8 cellular contexts compared by ENCODE assay signal in genomic region chr13:45331123-45331619, GRCh38. TPM values are rescaled to one million over a fixed set of nuclear protein-coding genes. Genes with fewer than 3 reads are reported as not detected.
A peak's percentile ranks its signal among the peaks of the same experiment; 100 is the strongest.
DNase-seq lines count a peak whose midpoint lies in the region; ATAC-seq lines count a peak whose summit lies in the region.
"Had no signal": no experiment of that assay in that cellular context is flagged by ENCODE, and none has a peak within 500 bp of the region (broad histone marks: within the 10 kb centered on the region; RNA-seq: fewer than 3 reads in every experiment).

No MANE protein-coding gene starts in this region.

- H3K27ac Mint-ChIP-seq in IgD-negative memory B cell: peak overlapping the region; percentile 11 to 50 (median 15)
- H3K27ac Mint-ChIP-seq in activated CD4-positive, alpha-beta memory T cell treated with anti-CD3 and anti-CD28 coated beads for 36 hours: peak overlapping the region; percentile 57
- peak overlapping the region; percentile 31 to 76 for H3K27ac Mint-ChIP-seq in natural killer cell treated with Interleukin-12 subunit alpha and Interleukin-12 subunit beta and Interleukin-15 and Interleukin-18, amount 100 ng/mL, for 72 hours

- H3K4me3 Mint-ChIP-seq in IgD-negative memory B cell: no peak overlapping the region
- no peak overlapping the region for H3K4me3 Mint-ChIP-seq in activated CD4-positive, alpha-beta memory T cell treated with anti-CD3 and anti-CD28 coated beads for 36 hours
- no peak overlapping the region for H3K4me3 Mint-ChIP-seq in natural killer cell treated with Interleukin-12 subunit alpha and Interleukin-12 subunit beta and Interleukin-15 and Interleukin-18, amount 100 ng/mL, for 72 hours

- CTCF ChIA-PET in activated CD4-positive, alpha-beta memory T cell treated with anti-CD3 and anti-CD28 coated beads for 36 hours (lab: Charles Lee): interaction anchor here (0.8 to 1.4 kb wide), 3 partner anchors 9 to 40 kb away, joined by 3 to 6 read pairs (median 4); no protein-coding TSS in a partner anchor

- DNase-seq in DMS 273 treated with DMSO at 0.1 percent for 48 hours (lab: John Stamatoyannopoulos, UW): peak; percentile 22
- DNase-seq in activated CD4-positive, alpha-beta memory T cell treated with anti-CD3 and anti-CD28 coated beads for 36 hours: no peak
- DNase-seq in natural killer cell treated with Interleukin-12 subunit alpha and Interleukin-12 subunit beta and Interleukin-15 and Interleukin-18, amount 100 ng/mL, for 72 hours (ENCODE audit: low spot score): no peak
- DNase-seq in midbrain (lab: John Stamatoyannopoulos, UW): no peak
- no peak for DNase-seq in cerebellar cortex (ENCODE audit: low spot score)
- DNase-seq in NCI-H2107 treated with DMSO at 0.1 percent for 48 hours (lab: John Stamatoyannopoulos, UW; ENCODE audit: unreplicated experiment): no peak
- DNase-seq: NCI-H2107 had no signal

- H3K27me3 Mint-ChIP-seq in IgD-negative memory B cell: no peaks in the 10 kb centered on the region
- no peaks in the 10 kb centered on the region for H3K27me3 Mint-ChIP-seq in activated CD4-positive, alpha-beta memory T cell treated with anti-CD3 and anti-CD28 coated beads for 36 hours
- H3K27me3 Mint-ChIP-seq in natural killer cell treated with Interleukin-12 subunit alpha and Interleukin-12 subunit beta and Interleukin-15 and Interleukin-18, amount 100 ng/mL, for 72 hours: no peaks in the 10 kb centered on the region

- H3K36me3 Mint-ChIP-seq in IgD-negative memory B cell: peaks cover under 1% of the 10 kb centered on the region
- peaks cover 15% of the 10 kb centered on the region for H3K36me3 Mint-ChIP-seq in activated CD4-positive, alpha-beta memory T cell treated with anti-CD3 and anti-CD28 coated beads for 36 hours
- peaks cover 24% of the 10 kb centered on the region for H3K36me3 Mint-ChIP-seq in natural killer cell treated with Interleukin-12 subunit alpha and Interleukin-12 subunit beta and Interleukin-15 and Interleukin-18, amount 100 ng/mL, for 72 hours

- POLR2A ChIA-PET in activated CD4-positive, alpha-beta memory T cell treated with anti-CD3 and anti-CD28 coated beads for 36 hours (lab: Charles Lee): interaction anchor here (1.0 to 2.6 kb wide), 2 partner anchors 10 to 84 kb away, joined by 3 to 14 read pairs; partner anchors contain the start of gene TPT1

- H3K4me1 Mint-ChIP-seq in IgD-negative memory B cell: peaks cover 38 to 54% (median 50%) of the 10 kb centered on the region in 3 donors
- peaks cover 81% of the 10 kb centered on the region for H3K4me1 Mint-ChIP-seq in activated CD4-positive, alpha-beta memory T cell treated with anti-CD3 and anti-CD28 coated beads for 36 hours (ENCODE audit: low read depth)
- peaks cover 59 to 65% of the 10 kb centered on the region in 2 donors for H3K4me1 Mint-ChIP-seq in natural killer cell treated with Interleukin-12 subunit alpha and Interleukin-12 subunit beta and Interleukin-15 and Interleukin-18, amount 100 ng/mL, for 72 hours (ENCODE audit: low read depth in 2 of 2)

- intact Hi-C loops in activated CD4-positive, alpha-beta memory T cell treated with anti-CD3 and anti-CD28 coated beads for 36 hours (cut with micrococcal nuclease): loop anchor here (5.0 kb wide), 1 partner anchor 36 kb away; no protein-coding TSS in a partner anchor

- no peaks in the 10 kb centered on the region for H3K9me3 Mint-ChIP-seq in IgD-negative memory B cell
- H3K9me3 Mint-ChIP-seq in activated CD4-positive, alpha-beta memory T cell treated with anti-CD3 and anti-CD28 coated beads for 36 hours: no peaks in the 10 kb centered on the region
- H3K9me3 Mint-ChIP-seq in natural killer cell treated with Interleukin-12 subunit alpha and Interleukin-12 subunit beta and Interleukin-15 and Interleukin-18, amount 100 ng/mL, for 72 hours: peaks cover 4% of the 10 kb centered on the region

- no peak for ATAC-seq in natural killer cell treated with Interleukin-12 subunit alpha and Interleukin-12 subunit beta and Interleukin-15 and Interleukin-18, amount 100 ng/mL, for 72 hours

RNA-seq across cellular contexts. Expression of gene TPT1, which starts 9.8 kb away (rescaled TPM):
- polyA plus RNA-seq in IgD-negative memory B cell: 2,561 TPM
- 1,000 to 10,000 TPM; 3,227 to 3,264 TPM for total RNA-seq in activated CD4-positive, alpha-beta memory T cell treated with anti-CD3 and anti-CD28 coated beads for 36 hours
- total RNA-seq in natural killer cell treated with Interleukin-12 subunit alpha and Interleukin-12 subunit beta and Interleukin-15 and Interleukin-18, amount 100 ng/mL, for 72 hours: 1,000 to 10,000 TPM; 1,832 to 3,365 TPM
